2 cellular contexts compared by ENCODE assay signal in the genomic region with DNA sequence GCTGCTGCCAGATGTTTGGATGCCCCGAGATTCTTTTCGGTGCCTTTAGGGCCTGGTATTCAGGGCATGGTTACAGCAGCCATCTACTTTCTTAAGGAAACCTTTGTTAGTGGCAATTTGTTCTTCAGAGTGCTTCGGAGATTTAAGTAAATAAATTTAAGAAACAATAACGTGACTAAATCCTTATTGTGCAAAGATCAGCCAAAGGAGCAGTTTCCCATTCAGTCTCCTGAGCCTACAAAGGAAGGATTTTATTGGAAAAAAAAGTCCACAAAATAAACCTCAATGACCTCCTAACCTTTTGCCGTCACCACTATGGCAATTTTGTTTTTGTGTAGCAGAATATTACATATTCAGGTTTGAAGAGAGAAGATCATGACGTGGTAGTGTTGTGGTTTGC.
TF ChIP-seq lines count a peak whose summit lies in the region.

No MANE protein-coding gene starts in this region.

TF ChIP-seq in GM23338, 12 proteins besides CTCF, POLR2A, EP300 and RAD21 (continues in another document):
- TF ChIP-seq NANOG (IDR thresholded peaks at IDR 0.05; ENCODE audit: borderline replicate concordance) (no peak), POLR2AphosphoS5 (IDR thresholded peaks at IDR 0.05; ENCODE audit: low read depth) (no peak), STAT1 (IDR thresholded peaks at IDR 0.05; ENCODE audit: unreplicated experiment) (no peak), EZH2phosphoT487 (IDR thresholded peaks at IDR 0.05; ENCODE audit: unreplicated experiment) (no peak), JUNB (IDR thresholded peaks at IDR 0.05; ENCODE audit: unreplicated experiment) (no peak), CREB1 (CRISPR knock-in tag; IDR thresholded peaks at IDR 0.05; ENCODE audit: low read depth) (no peak), ZNF331 (CRISPR knock-in tag; IDR thresholded peaks at IDR 0.05; ENCODE audit: low read depth) (no peak)
- TF ChIP-seq, protein P1, sequence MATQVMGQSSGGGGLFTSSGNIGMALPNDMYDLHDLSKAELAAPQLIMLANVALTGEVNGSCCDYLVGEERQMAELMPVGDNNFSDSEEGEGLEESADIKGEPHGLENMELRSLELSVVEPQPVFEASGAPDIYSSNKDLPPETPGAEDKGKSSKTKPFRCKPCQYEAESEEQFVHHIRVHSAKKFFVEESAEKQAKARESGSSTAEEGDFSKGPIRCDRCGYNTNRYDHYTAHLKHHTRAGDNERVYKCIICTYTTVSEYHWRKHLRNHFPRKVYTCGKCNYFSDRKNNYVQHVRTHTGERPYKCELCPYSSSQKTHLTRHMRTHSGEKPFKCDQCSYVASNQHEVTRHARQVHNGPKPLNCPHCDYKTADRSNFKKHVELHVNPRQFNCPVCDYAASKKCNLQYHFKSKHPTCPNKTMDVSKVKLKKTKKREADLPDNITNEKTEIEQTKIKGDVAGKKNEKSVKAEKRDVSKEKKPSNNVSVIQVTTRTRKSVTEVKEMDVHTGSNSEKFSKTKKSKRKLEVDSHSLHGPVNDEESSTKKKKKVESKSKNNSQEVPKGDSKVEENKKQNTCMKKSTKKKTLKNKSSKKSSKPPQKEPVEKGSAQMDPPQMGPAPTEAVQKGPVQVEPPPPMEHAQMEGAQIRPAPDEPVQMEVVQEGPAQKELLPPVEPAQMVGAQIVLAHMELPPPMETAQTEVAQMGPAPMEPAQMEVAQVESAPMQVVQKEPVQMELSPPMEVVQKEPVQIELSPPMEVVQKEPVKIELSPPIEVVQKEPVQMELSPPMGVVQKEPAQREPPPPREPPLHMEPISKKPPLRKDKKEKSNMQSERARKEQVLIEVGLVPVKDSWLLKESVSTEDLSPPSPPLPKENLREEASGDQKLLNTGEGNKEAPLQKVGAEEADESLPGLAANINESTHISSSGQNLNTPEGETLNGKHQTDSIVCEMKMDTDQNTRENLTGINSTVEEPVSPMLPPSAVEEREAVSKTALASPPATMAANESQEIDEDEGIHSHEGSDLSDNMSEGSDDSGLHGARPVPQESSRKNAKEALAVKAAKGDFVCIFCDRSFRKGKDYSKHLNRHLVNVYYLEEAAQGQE (IDR thresholded peaks at IDR 0.05; ENCODE audit: unreplicated experiment), result no peak
- TF ChIP-seq, protein P2, sequence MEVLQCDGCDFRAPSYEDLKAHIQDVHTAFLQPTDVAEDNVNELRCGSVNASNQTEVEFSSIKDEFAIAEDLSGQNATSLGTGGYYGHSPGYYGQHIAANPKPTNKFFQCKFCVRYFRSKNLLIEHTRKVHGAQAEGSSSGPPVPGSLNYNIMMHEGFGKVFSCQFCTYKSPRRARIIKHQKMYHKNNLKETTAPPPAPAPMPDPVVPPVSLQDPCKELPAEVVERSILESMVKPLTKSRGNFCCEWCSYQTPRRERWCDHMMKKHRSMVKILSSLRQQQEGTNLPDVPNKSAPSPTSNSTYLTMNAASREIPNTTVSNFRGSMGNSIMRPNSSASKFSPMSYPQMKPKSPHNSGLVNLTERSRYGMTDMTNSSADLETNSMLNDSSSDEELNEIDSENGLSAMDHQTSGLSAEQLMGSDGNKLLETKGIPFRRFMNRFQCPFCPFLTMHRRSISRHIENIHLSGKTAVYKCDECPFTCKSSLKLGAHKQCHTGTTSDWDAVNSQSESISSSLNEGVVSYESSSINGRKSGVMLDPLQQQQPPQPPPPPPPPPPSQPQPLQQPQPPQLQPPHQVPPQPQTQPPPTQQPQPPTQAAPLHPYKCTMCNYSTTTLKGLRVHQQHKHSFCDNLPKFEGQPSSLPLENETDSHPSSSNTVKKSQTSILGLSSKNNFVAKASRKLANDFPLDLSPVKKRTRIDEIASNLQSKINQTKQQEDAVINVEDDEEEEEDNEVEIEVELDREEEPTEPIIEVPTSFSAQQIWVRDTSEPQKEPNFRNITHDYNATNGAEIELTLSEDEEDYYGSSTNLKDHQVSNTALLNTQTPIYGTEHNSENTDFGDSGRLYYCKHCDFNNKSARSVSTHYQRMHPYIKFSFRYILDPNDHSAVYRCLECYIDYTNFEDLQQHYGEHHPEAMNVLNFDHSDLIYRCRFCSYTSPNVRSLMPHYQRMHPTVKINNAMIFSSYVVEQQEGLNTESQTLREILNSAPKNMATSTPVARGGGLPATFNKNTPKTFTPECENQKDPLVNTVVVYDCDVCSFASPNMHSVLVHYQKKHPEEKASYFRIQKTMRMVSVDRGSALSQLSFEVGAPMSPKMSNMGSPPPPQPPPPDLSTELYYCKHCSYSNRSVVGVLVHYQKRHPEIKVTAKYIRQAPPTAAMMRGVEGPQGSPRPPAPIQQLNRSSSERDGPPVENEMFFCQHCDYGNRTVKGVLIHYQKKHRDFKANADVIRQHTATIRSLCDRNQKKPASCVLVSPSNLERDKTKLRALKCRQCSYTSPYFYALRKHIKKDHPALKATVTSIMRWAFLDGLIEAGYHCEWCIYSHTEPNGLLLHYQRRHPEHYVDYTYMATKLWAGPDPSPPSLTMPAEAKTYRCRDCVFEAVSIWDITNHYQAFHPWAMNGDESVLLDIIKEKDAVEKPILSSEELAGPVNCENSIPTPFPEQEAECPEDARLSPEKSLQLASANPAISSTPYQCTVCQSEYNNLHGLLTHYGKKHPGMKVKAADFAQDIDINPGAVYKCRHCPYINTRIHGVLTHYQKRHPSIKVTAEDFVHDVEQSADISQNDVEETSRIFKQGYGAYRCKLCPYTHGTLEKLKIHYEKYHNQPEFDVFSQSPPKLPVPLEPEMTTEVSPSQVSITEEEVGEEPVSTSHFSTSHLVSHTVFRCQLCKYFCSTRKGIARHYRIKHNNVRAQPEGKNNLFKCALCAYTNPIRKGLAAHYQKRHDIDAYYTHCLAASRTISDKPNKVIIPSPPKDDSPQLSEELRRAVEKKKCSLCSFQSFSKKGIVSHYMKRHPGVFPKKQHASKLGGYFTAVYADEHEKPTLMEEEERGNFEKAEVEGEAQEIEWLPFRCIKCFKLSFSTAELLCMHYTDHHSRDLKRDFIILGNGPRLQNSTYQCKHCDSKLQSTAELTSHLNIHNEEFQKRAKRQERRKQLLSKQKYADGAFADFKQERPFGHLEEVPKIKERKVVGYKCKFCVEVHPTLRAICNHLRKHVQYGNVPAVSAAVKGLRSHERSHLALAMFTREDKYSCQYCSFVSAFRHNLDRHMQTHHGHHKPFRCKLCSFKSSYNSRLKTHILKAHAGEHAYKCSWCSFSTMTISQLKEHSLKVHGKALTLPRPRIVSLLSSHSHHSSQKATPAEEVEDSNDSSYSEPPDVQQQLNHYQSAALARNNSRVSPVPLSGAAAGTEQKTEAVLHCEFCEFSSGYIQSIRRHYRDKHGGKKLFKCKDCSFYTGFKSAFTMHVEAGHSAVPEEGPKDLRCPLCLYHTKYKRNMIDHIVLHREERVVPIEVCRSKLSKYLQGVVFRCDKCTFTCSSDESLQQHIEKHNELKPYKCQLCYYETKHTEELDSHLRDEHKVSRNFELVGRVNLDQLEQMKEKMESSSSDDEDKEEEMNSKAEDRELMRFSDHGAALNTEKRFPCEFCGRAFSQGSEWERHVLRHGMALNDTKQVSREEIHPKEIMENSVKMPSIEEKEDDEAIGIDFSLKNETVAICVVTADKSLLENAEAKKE (CRISPR knock-in tag; IDR thresholded peaks at IDR 0.05), result no peak
- TF ChIP-seq, protein P3, sequence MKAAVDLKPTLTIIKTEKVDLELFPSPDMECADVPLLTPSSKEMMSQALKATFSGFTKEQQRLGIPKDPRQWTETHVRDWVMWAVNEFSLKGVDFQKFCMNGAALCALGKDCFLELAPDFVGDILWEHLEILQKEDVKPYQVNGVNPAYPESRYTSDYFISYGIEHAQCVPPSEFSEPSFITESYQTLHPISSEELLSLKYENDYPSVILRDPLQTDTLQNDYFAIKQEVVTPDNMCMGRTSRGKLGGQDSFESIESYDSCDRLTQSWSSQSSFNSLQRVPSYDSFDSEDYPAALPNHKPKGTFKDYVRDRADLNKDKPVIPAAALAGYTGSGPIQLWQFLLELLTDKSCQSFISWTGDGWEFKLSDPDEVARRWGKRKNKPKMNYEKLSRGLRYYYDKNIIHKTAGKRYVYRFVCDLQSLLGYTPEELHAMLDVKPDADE (IDR thresholded peaks at IDR 0.05), result no peak

TF ChIP-seq in H1, 55 proteins besides CTCF, POLR2A, EP300 and RAD21:
- no peak for TF ChIP-seq RXRA (IDR thresholded peaks at IDR 0.05; ENCODE audit: insufficient read depth, low read depth, low read length)
- no peak for TF ChIP-seq KDM4A (IDR thresholded peaks at IDR 0.05; ENCODE audit: low read depth, low read length, severe bottlenecking)
- TF ChIP-seq KDM5A (IDR thresholded peaks at IDR 0.05; ENCODE audit: low read length), result no peak
- no peak for TF ChIP-seq TCF12 (IDR thresholded peaks at IDR 0.05; ENCODE audit: low read depth, low read length)
- no peak for TF ChIP-seq KDM1A (IDR thresholded peaks at IDR 0.05; ENCODE audit: borderline replicate concordance, low read length)
